In the genomic region with DNA sequence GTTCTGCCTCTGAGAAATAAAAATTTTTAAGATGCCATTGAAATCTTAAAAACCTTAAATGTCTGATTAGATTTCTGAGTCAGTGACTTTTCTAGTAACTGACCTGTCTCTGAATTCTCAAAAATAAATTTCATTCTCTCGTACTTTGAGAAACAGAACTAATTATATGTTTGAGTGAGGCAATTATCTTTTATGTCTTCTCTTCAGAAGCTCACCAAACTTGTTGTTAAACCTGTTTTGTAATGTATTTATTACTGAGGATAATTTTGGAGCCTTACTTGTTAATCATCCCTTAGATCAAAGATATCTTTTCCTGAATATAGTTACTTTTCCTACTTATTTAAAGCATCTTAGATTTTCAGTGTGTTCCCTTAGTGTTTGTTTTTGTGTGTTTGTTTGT, we compare ENCODE assay signal across 15 cellular contexts.
"Had no signal": no experiment of that assay in that cellular context is flagged by ENCODE, and none has a peak within 500 bp of the region (broad histone marks: within the 10 kb centered on the region; RNA-seq: fewer than 3 reads in every experiment).

No MANE protein-coding gene starts in this region.

- DNase-seq: activated CD4-positive, CD25-positive, alpha-beta regulatory T cell treated with anti-CD3 and anti-CD28 coated beads, Interleukin-2, amount 50 U/mL, for 72 hours; activated CD8-positive, alpha-beta memory T cell treated with anti-CD3 and anti-CD28 coated beads, Interleukin-2, amount 50 U/mL, for 48 hours; activated CD8-positive, alpha-beta T cell treated with anti-CD3 and anti-CD28 coated beads for 36 hours; activated naive CD4-positive, alpha-beta T cell treated with anti-CD3 and anti-CD28 coated beads, Interleukin-2, amount 50 U/mL, for 16 hours; cerebellar nuclear complex; endodermal cell; hippocampal formation; kidney glomerular epithelial cell; ovary; retina; T-helper 2 cell had no signal

- H3K27ac ChIP-seq: neural progenitor cell, ovary had no signal

- H3K27me3 Mint-ChIP-seq: activated CD8-positive, alpha-beta T cell treated with anti-CD3 and anti-CD28 coated beads for 36 hours; brain; dendritic cell treated with granulocyte-macrophage colony-stimulating factor and Interleukin-4, amounts not matched to agents 40 ng/mL and 50 ng/mL, for 4 days had no signal

- H3K9me3 ChIP-seq: ovary had no signal

- H3K27ac Mint-ChIP-seq: activated CD8-positive, alpha-beta T cell treated with anti-CD3 and anti-CD28 coated beads for 36 hours; dendritic cell treated with granulocyte-macrophage colony-stimulating factor and Interleukin-4, amounts not matched to agents 40 ng/mL and 50 ng/mL, for 4 days; endodermal cell; neural progenitor cell had no signal

- H3K4me3 ChIP-seq: neural progenitor cell, ovary had no signal

- ATAC-seq: activated CD8-positive, alpha-beta T cell treated with anti-CD3 and anti-CD28 coated beads for 36 hours; esophagus mucosa had no signal

- H3K36me3 ChIP-seq: ovary had no signal

- H3K4me3 Mint-ChIP-seq: activated CD8-positive, alpha-beta T cell treated with anti-CD3 and anti-CD28 coated beads for 36 hours; brain; dendritic cell treated with granulocyte-macrophage colony-stimulating factor and Interleukin-4, amounts not matched to agents 40 ng/mL and 50 ng/mL, for 4 days; endodermal cell; neural progenitor cell had no signal

- H3K9me3 Mint-ChIP-seq: activated CD8-positive, alpha-beta T cell treated with anti-CD3 and anti-CD28 coated beads for 36 hours; brain; dendritic cell treated with granulocyte-macrophage colony-stimulating factor and Interleukin-4, amounts not matched to agents 40 ng/mL and 50 ng/mL, for 4 days; neural progenitor cell had no signal

- H3K4me1 ChIP-seq: neural progenitor cell had no signal

- H3K4me1 Mint-ChIP-seq: endodermal cell, neural progenitor cell had no signal

- H3K27me3 ChIP-seq: neural progenitor cell, ovary had no signal
